Comparison of ENCODE assay signal across 1 cellular context in genomic region chr7:108586274-108586710, GRCh38.
A peak's percentile ranks its signal among the peaks of the same experiment; 100 is the strongest.
TF ChIP-seq lines count a peak whose summit lies in the region.

No MANE protein-coding gene starts in this region.

TF ChIP-seq in K562, 482 proteins besides CTCF, POLR2A, EP300 and RAD21 (continued from another document and continues in another):
- TF ChIP-seq, protein P1, sequence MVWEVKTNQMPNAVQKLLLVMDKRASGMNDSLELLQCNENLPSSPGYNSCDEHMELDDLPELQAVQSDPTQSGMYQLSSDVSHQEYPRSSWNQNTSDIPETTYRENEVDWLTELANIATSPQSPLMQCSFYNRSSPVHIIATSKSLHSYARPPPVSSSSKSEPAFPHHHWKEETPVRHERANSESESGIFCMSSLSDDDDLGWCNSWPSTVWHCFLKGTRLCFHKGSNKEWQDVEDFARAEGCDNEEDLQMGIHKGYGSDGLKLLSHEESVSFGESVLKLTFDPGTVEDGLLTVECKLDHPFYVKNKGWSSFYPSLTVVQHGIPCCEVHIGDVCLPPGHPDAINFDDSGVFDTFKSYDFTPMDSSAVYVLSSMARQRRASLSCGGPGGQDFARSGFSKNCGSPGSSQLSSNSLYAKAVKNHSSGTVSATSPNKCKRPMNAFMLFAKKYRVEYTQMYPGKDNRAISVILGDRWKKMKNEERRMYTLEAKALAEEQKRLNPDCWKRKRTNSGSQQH (CRISPR knock-in tag; IDR thresholded peaks at IDR 0.05) = peak; percentile 74; the same call in 1 of the 2 replicates
- TF ChIP-seq KAT8 (IDR thresholded peaks at IDR 0.05; ENCODE audit: low read depth) = no peak
- TF ChIP-seq ZNF384 (IDR thresholded peaks at IDR 0.05; ENCODE audit: low read depth, low read length) = no peak
- TF ChIP-seq TBP (optimal IDR thresholded peaks at IDR 0.05; ENCODE audit: low read depth, low read length) = no peak
- TF ChIP-seq, protein P2, sequence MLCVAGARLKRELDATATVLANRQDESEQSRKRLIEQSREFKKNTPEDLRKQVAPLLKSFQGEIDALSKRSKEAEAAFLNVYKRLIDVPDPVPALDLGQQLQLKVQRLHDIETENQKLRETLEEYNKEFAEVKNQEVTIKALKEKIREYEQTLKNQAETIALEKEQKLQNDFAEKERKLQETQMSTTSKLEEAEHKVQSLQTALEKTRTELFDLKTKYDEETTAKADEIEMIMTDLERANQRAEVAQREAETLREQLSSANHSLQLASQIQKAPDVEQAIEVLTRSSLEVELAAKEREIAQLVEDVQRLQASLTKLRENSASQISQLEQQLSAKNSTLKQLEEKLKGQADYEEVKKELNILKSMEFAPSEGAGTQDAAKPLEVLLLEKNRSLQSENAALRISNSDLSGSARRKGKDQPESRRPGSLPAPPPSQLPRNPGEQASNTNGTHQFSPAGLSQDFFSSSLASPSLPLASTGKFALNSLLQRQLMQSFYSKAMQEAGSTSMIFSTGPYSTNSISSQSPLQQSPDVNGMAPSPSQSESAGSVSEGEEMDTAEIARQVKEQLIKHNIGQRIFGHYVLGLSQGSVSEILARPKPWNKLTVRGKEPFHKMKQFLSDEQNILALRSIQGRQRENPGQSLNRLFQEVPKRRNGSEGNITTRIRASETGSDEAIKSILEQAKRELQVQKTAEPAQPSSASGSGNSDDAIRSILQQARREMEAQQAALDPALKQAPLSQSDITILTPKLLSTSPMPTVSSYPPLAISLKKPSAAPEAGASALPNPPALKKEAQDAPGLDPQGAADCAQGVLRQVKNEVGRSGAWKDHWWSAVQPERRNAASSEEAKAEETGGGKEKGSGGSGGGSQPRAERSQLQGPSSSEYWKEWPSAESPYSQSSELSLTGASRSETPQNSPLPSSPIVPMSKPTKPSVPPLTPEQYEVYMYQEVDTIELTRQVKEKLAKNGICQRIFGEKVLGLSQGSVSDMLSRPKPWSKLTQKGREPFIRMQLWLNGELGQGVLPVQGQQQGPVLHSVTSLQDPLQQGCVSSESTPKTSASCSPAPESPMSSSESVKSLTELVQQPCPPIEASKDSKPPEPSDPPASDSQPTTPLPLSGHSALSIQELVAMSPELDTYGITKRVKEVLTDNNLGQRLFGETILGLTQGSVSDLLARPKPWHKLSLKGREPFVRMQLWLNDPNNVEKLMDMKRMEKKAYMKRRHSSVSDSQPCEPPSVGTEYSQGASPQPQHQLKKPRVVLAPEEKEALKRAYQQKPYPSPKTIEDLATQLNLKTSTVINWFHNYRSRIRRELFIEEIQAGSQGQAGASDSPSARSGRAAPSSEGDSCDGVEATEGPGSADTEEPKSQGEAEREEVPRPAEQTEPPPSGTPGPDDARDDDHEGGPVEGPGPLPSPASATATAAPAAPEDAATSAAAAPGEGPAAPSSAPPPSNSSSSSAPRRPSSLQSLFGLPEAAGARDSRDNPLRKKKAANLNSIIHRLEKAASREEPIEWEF (CRISPR knock-in tag; IDR thresholded peaks at IDR 0.05) = no peak
- no peak for TF ChIP-seq ZNF184 (CRISPR knock-in tag; IDR thresholded peaks at IDR 0.05)
- no peak for TF ChIP-seq BMI1 (IDR thresholded peaks at IDR 0.05; ENCODE audit: low read length)
- no peak for TF ChIP-seq E2F3 (CRISPR knock-in tag; IDR thresholded peaks at IDR 0.05)
- no peak for TF ChIP-seq SIN3A (IDR thresholded peaks at IDR 0.05; ENCODE audit: borderline replicate concordance in 2 of 2, control insufficient read depth in 1 of 2, low read depth in 2 of 2, low read length in 2 of 2)
- TF ChIP-seq YY1 (IDR thresholded peaks at IDR 0.05; ENCODE audit: borderline replicate concordance in 1 of 3, control insufficient read depth in 1 of 3, extremely low read depth in 1 of 3, insufficient read depth in 3 of 3, insufficient read length in 1 of 3, insufficient replicate concordance in 2 of 3, low read depth in 1 of 3, low read length in 2 of 3) = no peak
- peak; percentile 49; the same call in 1 of the 2 replicates for TF ChIP-seq BCOR (IDR thresholded peaks at IDR 0.05)
- TF ChIP-seq ZNF232 (CRISPR knock-in tag; IDR thresholded peaks at IDR 0.05) = no peak
- TF ChIP-seq KAT2B (IDR thresholded peaks at IDR 0.05; ENCODE audit: low read depth, low read length) = no peak
- TF ChIP-seq RBM25 (IDR thresholded peaks at IDR 0.05; ENCODE audit: low read depth, low read length, severe bottlenecking) = no peak
- no peak for TF ChIP-seq HEY1 (CRISPR knock-in tag; IDR thresholded peaks at IDR 0.05; ENCODE audit: borderline replicate concordance)
- TF ChIP-seq ATF1 (CRISPR knock-in tag; IDR thresholded peaks at IDR 0.05) = no peak
- TF ChIP-seq ATF1 (tag; IDR thresholded peaks at IDR 0.05) = no peak
- no peak for TF ChIP-seq ILK (tag; IDR thresholded peaks at IDR 0.05; ENCODE audit: borderline replicate concordance, low read depth)
- no peak for TF ChIP-seq MBD2 (IDR thresholded peaks at IDR 0.05; ENCODE audit: borderline replicate concordance, low read depth)
- TF ChIP-seq ZBTB5 (IDR thresholded peaks at IDR 0.05) = peak; percentile 26; the same call in 1 of the 2 replicates
- no peak for TF ChIP-seq E4F1 (CRISPR knock-in tag; IDR thresholded peaks at IDR 0.05; ENCODE audit: borderline replicate concordance)
- TF ChIP-seq FOXM1 (IDR thresholded peaks at IDR 0.05; ENCODE audit: low read depth) = peak; percentile 90
- TF ChIP-seq FOXM1 (CRISPR knock-in tag; IDR thresholded peaks at IDR 0.05; ENCODE audit: low read depth) = no peak
- 0 out of 2 replicates have a peak, but pooled peaks have one; percentile 31 for TF ChIP-seq ATF7 (IDR thresholded peaks at IDR 0.05)
- no peak for TF ChIP-seq CEBPZ (IDR thresholded peaks at IDR 0.05; ENCODE audit: borderline replicate concordance, low read depth, low read length)
- no peak for TF ChIP-seq ZNF23 (CRISPR knock-in tag; IDR thresholded peaks at IDR 0.05)
- peak; percentile 84 for TF ChIP-seq PYGO2 (tag; IDR thresholded peaks at IDR 0.05)
- peak in 1 of 2 experiments; percentile 58 for TF ChIP-seq AFF1 (IDR thresholded peaks at IDR 0.05; ENCODE audit: low read depth in 1 of 2, partially characterized antibody in 2 of 2)
- TF ChIP-seq BRD9 (IDR thresholded peaks at IDR 0.05; ENCODE audit: low read depth, partially characterized antibody) = no peak
- peak; percentile 99 for TF ChIP-seq ARID1B (IDR thresholded peaks at IDR 0.05)
- TF ChIP-seq, protein P3, sequence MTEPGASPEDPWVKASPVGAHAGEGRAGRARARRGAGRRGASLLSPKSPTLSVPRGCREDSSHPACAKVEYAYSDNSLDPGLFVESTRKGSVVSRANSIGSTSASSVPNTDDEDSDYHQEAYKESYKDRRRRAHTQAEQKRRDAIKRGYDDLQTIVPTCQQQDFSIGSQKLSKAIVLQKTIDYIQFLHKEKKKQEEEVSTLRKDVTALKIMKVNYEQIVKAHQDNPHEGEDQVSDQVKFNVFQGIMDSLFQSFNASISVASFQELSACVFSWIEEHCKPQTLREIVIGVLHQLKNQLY (CRISPR knock-in tag; conservative IDR thresholded peaks at IDR 0.05) = no peak
- no peak for TF ChIP-seq HDAC8 (tag; IDR thresholded peaks at IDR 0.05)
- TF ChIP-seq REST (CRISPR knock-in tag; IDR thresholded peaks at IDR 0.05; ENCODE audit: low read depth) = no peak
